23 cellular contexts compared by ENCODE assay signal in genomic region chr1:187280051-187280450, GRCh38.
"Had no signal": no experiment of that assay in that cellular context is flagged by ENCODE, and none has a peak within 500 bp of the region (broad histone marks: within the 10 kb centered on the region; RNA-seq: fewer than 3 reads in every experiment).

No MANE protein-coding gene starts in this region.

- H3K27me3 ChIP-seq: esophagus muscularis mucosa, neutrophil, sigmoid colon, spleen, suprapubic skin, transverse colon, vagina had no signal

- H3K4me3 Mint-ChIP-seq: endodermal cell; immature natural killer cell; natural killer cell; stimulated activated naive B cell treated with anti-CD40 and anti-IgM and Interleukin-4, amounts not matched to agents 10 μg/mL and 1 μg/mL and 100 μg/mL, for 72 hours; stimulated activated naive CD8-positive, alpha-beta T cell treated with anti-CD3 and anti-CD28 coated beads, Interleukin-15, Interleukin-2, amounts not matched to agents 100 ng/mL and 50 ng/mL, for 24 hours had no signal

- DNase-seq: effector CD8-positive, alpha-beta T cell; endodermal cell; hypothalamus; immature natural killer cell; islet precursor cell; kidney glomerular epithelial cell; left colon; left ventricle myocardium superior; lower lobe of right lung; natural killer cell; psoas muscle; right cardiac atrium; sigmoid colon; spleen; stimulated activated CD4-positive, alpha-beta T cell treated with anti-CD3 and anti-CD28 coated beads, Interleukin-15, amount 100 ng/mL, for 24 hours; stimulated activated CD4-positive, alpha-beta T cell treated with anti-CD3 and anti-CD28 coated beads, Interleukin-2, amount 100 ng/mL, for 48 hours; stimulated activated naive B cell treated with anti-CD40 and anti-IgM and Interleukin-4, amounts not matched to agents 10 μg/mL and 1 μg/mL and 100 μg/mL, for 72 hours; transverse colon had no signal

- H3K4me1 ChIP-seq: esophagus muscularis mucosa, lower lobe of right lung, psoas muscle, sigmoid colon, spleen, suprapubic skin, transverse colon, vagina had no signal

- H3K4me3 ChIP-seq: esophagus muscularis mucosa, lower lobe of right lung, psoas muscle, sigmoid colon, spleen, suprapubic skin, transverse colon, vagina had no signal

- H3K27ac ChIP-seq: esophagus muscularis mucosa, lower lobe of right lung, neutrophil, psoas muscle, sigmoid colon, spleen, suprapubic skin, transverse colon, vagina had no signal

- H3K27me3 Mint-ChIP-seq: stimulated activated naive B cell treated with anti-CD40 and anti-IgM and Interleukin-4, amounts not matched to agents 10 μg/mL and 1 μg/mL and 100 μg/mL, for 72 hours; stimulated activated naive CD8-positive, alpha-beta T cell treated with anti-CD3 and anti-CD28 coated beads, Interleukin-15, Interleukin-2, amounts not matched to agents 100 ng/mL and 50 ng/mL, for 24 hours had no signal

- H3K4me1 Mint-ChIP-seq: immature natural killer cell; natural killer cell; stimulated activated naive B cell treated with anti-CD40 and anti-IgM and Interleukin-4, amounts not matched to agents 10 μg/mL and 1 μg/mL and 100 μg/mL, for 72 hours had no signal

- ATAC-seq: left colon; left ventricle myocardium superior; lower lobe of right lung; natural killer cell; psoas muscle; right cardiac atrium; stimulated activated naive B cell treated with anti-CD40 and anti-IgM and Interleukin-4, amounts not matched to agents 10 μg/mL and 1 μg/mL and 100 μg/mL, for 72 hours had no signal

- H3K9me3 Mint-ChIP-seq: endodermal cell; stimulated activated naive B cell treated with anti-CD40 and anti-IgM and Interleukin-4, amounts not matched to agents 10 μg/mL and 1 μg/mL and 100 μg/mL, for 72 hours; stimulated activated naive CD8-positive, alpha-beta T cell treated with anti-CD3 and anti-CD28 coated beads, Interleukin-15, Interleukin-2, amounts not matched to agents 100 ng/mL and 50 ng/mL, for 24 hours had no signal

- H3K27ac Mint-ChIP-seq: endodermal cell; immature natural killer cell; natural killer cell; stimulated activated naive B cell treated with anti-CD40 and anti-IgM and Interleukin-4, amounts not matched to agents 10 μg/mL and 1 μg/mL and 100 μg/mL, for 72 hours; stimulated activated naive CD8-positive, alpha-beta T cell treated with anti-CD3 and anti-CD28 coated beads, Interleukin-15, Interleukin-2, amounts not matched to agents 100 ng/mL and 50 ng/mL, for 24 hours had no signal

- H3K9me3 ChIP-seq: esophagus muscularis mucosa, lower lobe of right lung, neutrophil, psoas muscle, sigmoid colon, spleen, suprapubic skin, transverse colon, vagina had no signal

- H3K36me3 Mint-ChIP-seq: immature natural killer cell; natural killer cell; stimulated activated naive B cell treated with anti-CD40 and anti-IgM and Interleukin-4, amounts not matched to agents 10 μg/mL and 1 μg/mL and 100 μg/mL, for 72 hours had no signal

- H3K36me3 ChIP-seq: esophagus muscularis mucosa, lower lobe of right lung, neutrophil, sigmoid colon, spleen, suprapubic skin, transverse colon, vagina had no signal
